In the genomic region with DNA sequence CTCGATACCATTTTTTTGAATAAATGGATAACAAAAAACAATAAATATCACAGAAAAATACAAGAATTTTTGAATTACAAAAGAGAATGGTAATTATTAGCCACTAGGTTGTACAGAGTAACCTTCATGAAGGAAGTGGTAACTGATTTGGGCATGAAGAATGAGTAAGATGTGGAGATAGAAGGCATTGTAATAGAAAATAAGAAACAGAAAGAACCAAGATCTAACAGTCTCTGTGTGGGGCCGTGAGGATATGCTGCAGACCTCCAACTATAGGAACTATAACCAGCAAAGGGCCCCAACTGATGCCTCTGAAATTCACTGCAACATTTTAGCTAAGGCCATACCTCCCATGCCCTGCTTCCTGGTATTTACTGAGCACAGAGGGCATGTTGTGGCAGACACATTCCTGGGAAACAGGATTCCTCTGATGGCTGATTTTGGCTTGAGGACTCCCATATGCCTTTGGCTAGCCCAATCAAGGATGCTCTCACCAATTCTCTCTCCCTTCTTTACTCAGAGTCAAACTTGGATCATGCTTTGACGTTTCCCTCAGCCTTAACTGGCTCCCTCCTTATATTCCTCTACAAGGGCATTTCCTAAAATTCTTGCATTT, we compare ENCODE assay signal across 23 cellular contexts.
DNase-seq lines count a peak whose midpoint lies in the region; ATAC-seq and TF ChIP-seq lines count a peak whose summit lies in the region.
"Had no signal": no experiment of that assay in that cellular context is flagged by ENCODE, and none has a peak within 500 bp of the region (broad histone marks: within the 10 kb centered on the region; RNA-seq: fewer than 3 reads in every experiment).

No MANE protein-coding gene starts in this region.

- H3K9me2 ChIP-seq in PC-3 (replicated peaks; ENCODE audit: low read length) = no peaks in the 10 kb centered on the region

- H3K4me1 ChIP-seq in uterus (peaks cover 0 to 4% of the 10 kb centered on the region in 2 donors), PC-3 (ENCODE audit: insufficient read depth, low read length) (no peaks in the 10 kb centered on the region)
- H3K4me1 ChIP-seq: colonic mucosa, upper lobe of left lung had no signal

- no peaks in the 10 kb centered on the region for H4K20me1 ChIP-seq in PC-3 (ENCODE audit: low read length)

- WGBS in lower leg skin, 2 donors = 70 to 75% methylated on average over 3 of the region's 3 CpGs

- H2AFZ ChIP-seq in PC-3 (ENCODE audit: low read length) = no peak overlapping the region

- no peak for TF ChIP-seq POLR2A in uterus (IDR thresholded peaks at IDR 0.05)
- no peak for TF ChIP-seq POLR2A in lower leg skin (IDR thresholded peaks at IDR 0.05)

- DNase-seq in epithelial cell of esophagus (ENCODE audit: low read depth) (peak; percentile 46), GDM1 (lab: John Stamatoyannopoulos, UW) (no peak), uterus (no peak), PC-3 (no peak), lower leg skin (ENCODE audit: low spot score in 2 of 2) (no peak)
- DNase-seq: activated effector memory CD4-positive, alpha-beta T cell treated with anti-CD3 and anti-CD28 coated beads, Interleukin-2, amount 50 U/mL, for 16 hours; aorta; colonic mucosa; COR-L47; head of caudate nucleus; KG1; midbrain; NCI-H1417 treated with DMSO at 0.1 percent for 48 hours; occipital lobe; upper lobe of left lung had no signal

- POLR2A ChIA-PET in PC-3 (lab: Charles Lee; ENCODE audit: unreplicated experiment) = no interaction called here

- H3K36me3 ChIP-seq in uterus (no peaks in the 10 kb centered on the region), PC-3 (ENCODE audit: low read depth, low read length) (no peaks in the 10 kb centered on the region)
- H3K36me3 ChIP-seq: colonic mucosa, upper lobe of left lung had no signal

- no peak overlapping the region for H3K4me2 ChIP-seq in PC-3 (ENCODE audit: low read length)

- CTCF ChIA-PET in PC-3 (lab: Charles Lee) = no interaction called here

- H3K27ac ChIP-seq in uterus (peak overlapping the region in 1 of 2 donors; percentile 9), PC-3 (ENCODE audit: low read length) (no peak overlapping the region)
- H3K27ac ChIP-seq: colonic mucosa, skin epidermis, upper lobe of left lung, VCaP had no signal

- no peaks in the 10 kb centered on the region for H3F3A ChIP-seq in PC-3 (ENCODE audit: low read length, unreplicated experiment)

- H3K9ac ChIP-seq in PC-3 (ENCODE audit: low read length) = no peak overlapping the region

- TF ChIP-seq CTCF in epithelial cell of esophagus (IDR thresholded peaks at IDR 0.05; ENCODE audit: insufficient read depth, low read depth, low read length, missing control alignments) (no peak), uterus (IDR thresholded peaks at IDR 0.05) (no peak), PC-3 (conservative IDR thresholded peaks at IDR 0.05; ENCODE audit: low read depth, low read length) (no peak), lower leg skin (IDR thresholded peaks at IDR 0.05) (no peak)

- H3K4me3 ChIP-seq in epithelial cell of esophagus (ENCODE audit: low read length) (no peak overlapping the region), uterus (no peak overlapping the region), PC-3 (ENCODE audit: low read length) (no peak overlapping the region), lower leg skin (ENCODE audit: low read depth, poor library complexity, severe bottlenecking) (no peak overlapping the region)
- H3K4me3 ChIP-seq: colonic mucosa, skin epidermis, upper lobe of left lung had no signal

- H3K9me3 ChIP-seq in uterus = no peaks in the 10 kb centered on the region
- no peaks in the 10 kb centered on the region for H3K9me3 ChIP-seq in PC-3 (ENCODE audit: low read length)
- H3K9me3 ChIP-seq: colonic mucosa, upper lobe of left lung had no signal

- BruUV-seq in PC-3 (replicated peaks; lab: Mats Ljungman, UMichigan) = no TSS peak

- no peaks in the 10 kb centered on the region for H3K79me2 ChIP-seq in PC-3 (ENCODE audit: low read length)

- ATAC-seq in GM18511 (IDR thresholded peaks at IDR 0.05; ENCODE audit: unreplicated experiment) = peak; percentile 70
- ATAC-seq in GM21381 (IDR thresholded peaks at IDR 0.05; ENCODE audit: unreplicated experiment) = peak; percentile 55
- peak; percentile 64 for ATAC-seq in HG03460 (IDR thresholded peaks at IDR 0.05; ENCODE audit: unreplicated experiment)
- ATAC-seq in PC-3 = no peak
- ATAC-seq: esophagus mucosa; Panc1; stimulated activated memory B cell treated with anti-CD40 and anti-IgM and Interleukin-4, amounts not matched to agents 10 μg/mL and 1 μg/mL and 100 μg/mL, for 72 hours had no signal

- intact Hi-C loops in uterus (cut with DNase I; ENCODE audit: low total_unique reads) = no loop called here
- intact Hi-C loops in PC-3 (cut with micrococcal nuclease) = no loop called here
- intact Hi-C loops in lower leg skin (cut with DNase I; ENCODE audit: low total_unique reads) = no loop called here

- no peaks in the 10 kb centered on the region for H3K27me3 ChIP-seq in uterus
- no peaks in the 10 kb centered on the region for H3K27me3 ChIP-seq in PC-3 (ENCODE audit: low read length)
- H3K27me3 ChIP-seq: colonic mucosa, upper lobe of left lung had no signal
